ENCODE assay signal across 8 cellular contexts in the genomic region with DNA sequence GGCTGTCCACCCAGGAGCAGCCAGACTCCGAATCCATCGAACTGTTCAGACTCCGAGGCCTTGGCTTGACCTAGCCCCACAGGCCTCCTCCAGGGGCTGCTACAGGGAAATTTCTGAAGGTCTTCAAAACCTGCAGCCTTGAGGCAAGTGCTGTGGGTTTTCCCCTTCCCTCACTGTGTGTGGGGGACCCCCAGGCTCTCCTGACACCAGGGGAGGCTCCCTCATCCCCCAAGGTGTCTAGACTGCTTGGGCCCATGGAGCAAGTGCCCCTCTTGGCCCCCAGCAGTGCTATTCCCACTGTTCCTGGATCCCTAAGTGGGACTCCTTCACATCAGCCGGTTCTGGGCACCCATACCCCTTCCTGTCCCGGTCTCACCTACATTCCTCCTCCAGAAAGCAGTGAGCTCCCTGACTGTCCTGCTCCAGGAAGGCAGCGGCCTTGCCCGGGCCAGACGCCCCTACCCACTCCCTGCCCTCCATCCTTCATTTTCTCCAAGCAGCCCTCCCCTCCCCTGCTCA. TPM values are rescaled to one million over a fixed set of nuclear protein-coding genes. Genes with fewer than 3 reads are reported as not detected.
DNase-seq lines count a peak whose midpoint lies in the region; ATAC-seq and TF ChIP-seq lines count a peak whose summit lies in the region.

No MANE protein-coding gene starts in this region.

- peaks cover 17% of the 10 kb centered on the region for H3K4me1 ChIP-seq in foreskin keratinocyte
- H3K4me1 ChIP-seq in gastrocnemius medialis = peaks cover 6 to 8% of the 10 kb centered on the region in 2 donors

- H3K27me3 ChIP-seq in foreskin keratinocyte (no peaks in the 10 kb centered on the region), gastrocnemius medialis (no peaks in the 10 kb centered on the region)

- H3K9me3 ChIP-seq in gastrocnemius medialis = no peaks in the 10 kb centered on the region

- H3K4me3 ChIP-seq in GM12865 (ENCODE audit: low read depth, low read length) (peak overlapping the region; percentile 76), WI38 (ENCODE audit: low read depth, low read length) (peak overlapping the region; percentile 73), gastrocnemius medialis (peak overlapping the region; percentile 64 to 78 (median 71))

- ATAC-seq in foreskin keratinocyte = peak; percentile 20
- peak in 1 of 2 donors; percentile 10 for ATAC-seq in gastrocnemius medialis

- H3K36me3 ChIP-seq in gastrocnemius medialis = no peaks in the 10 kb centered on the region

- H3K27ac ChIP-seq in foreskin keratinocyte (peak overlapping the region; percentile 8), gastrocnemius medialis (peak overlapping the region in 3 of 4 donors; percentile 56 to 73 (median 60))

- in situ Hi-C loops in gastrocnemius medialis (cut with MboI; ENCODE audit: low sequenced_read_pairs in 4 of 4) = loop anchor here in 2 of 4 donors (25.0 kb wide), 2 partner anchors 263 to 288 kb away; partner anchors contain the start of genes C1orf232 (in 1 of the 2), FAM110D (in 1 of the 2), ZNF593 (in 1 of the 2) and ZNF593OS (in 1 of the 2)

- intact Hi-C loops in gastrocnemius medialis (cut with DNase I; ENCODE audit: low total_unique reads) = no loop called here

- DNase-seq in GM12865 (ENCODE audit: low read depth) (no peak), foreskin keratinocyte (no peak), gastrocnemius medialis (no peak), dedifferentiated amniotic fluid mesenchymal stem cell (ENCODE audit: extremely low spot score) (no peak), KG1 (lab: John Stamatoyannopoulos, UW) (no peak), NCI-H748 treated with DMSO at 0.1 percent for 48 hours (lab: John Stamatoyannopoulos, UW) (no peak), globus pallidus (ENCODE audit: low spot score) (no peak)

- TF ChIP-seq POLR2A in gastrocnemius medialis (IDR thresholded peaks at IDR 0.05) = no peak

- no peak for TF ChIP-seq CTCF in GM12865 (IDR thresholded peaks at IDR 0.05; ENCODE audit: insufficient read depth, low read depth, low read length, missing control alignments)
- no peak for TF ChIP-seq CTCF in WI38 (IDR thresholded peaks at IDR 0.05; ENCODE audit: low read depth, low read length)
- TF ChIP-seq CTCF in foreskin keratinocyte (conservative IDR thresholded peaks at IDR 0.05) = no peak
- no peak for TF ChIP-seq CTCF in gastrocnemius medialis (IDR thresholded peaks at IDR 0.05 in 4 of 5, conservative IDR thresholded peaks at IDR 0.05 in 1 of 5)

RNA-seq across cellular contexts. Expression of gene PAQR7, which starts 0.8 kb away (rescaled TPM):
- total RNA-seq in foreskin keratinocyte (13.9 and 14.6 TPM in 2 replicates), gastrocnemius medialis (1 to 10 TPM; 1.4 to 3.7 (median 2.1) TPM)
- 12.1 and 12.2 TPM in 2 replicates for polyA plus RNA-seq in foreskin keratinocyte

RNA-seq across cellular contexts. Expression of gene AUNIP, which starts 15.4 kb away (rescaled TPM):
- 11.5 and 13.8 TPM in 2 replicates for total RNA-seq in foreskin keratinocyte
- 8.1 and 9.7 TPM in 2 replicates for polyA plus RNA-seq in foreskin keratinocyte
- not detected for total RNA-seq in gastrocnemius medialis

RNA-seq across cellular contexts. Expression of gene STMN1, which starts 31.5 kb away (rescaled TPM):
- total RNA-seq in foreskin keratinocyte (313 and 372 TPM in 2 replicates), gastrocnemius medialis (10 to 100 TPM in 2 of 4 donors, 1 to 10 TPM in 2; 4.7 to 20.7 (median 13.7) TPM)
- 515 and 581 TPM in 2 replicates for polyA plus RNA-seq in foreskin keratinocyte

RNA-seq across cellular contexts. Expression of gene MTFR1L, which starts 54.9 kb away (rescaled TPM):
- total RNA-seq in foreskin keratinocyte (24.1 and 25.2 TPM in 2 replicates), gastrocnemius medialis (100 to 1,000 TPM; 123 to 186 (median 170) TPM)
- polyA plus RNA-seq in foreskin keratinocyte = 20.8 and 21.7 TPM in 2 replicates

Comparison
In these comparisons a context has a peak if more than half of its experiments do, and no peak if none do; other contexts are left out.
1. RNA of gene AUNIP, which starts 15.4 kb away (total RNA-seq): 11.5 to 13.8 TPM in foreskin keratinocyte; not detected in gastrocnemius medialis; every median in the first group is over 10 times any median in the second.
2. RNA of gene STMN1, which starts 31.5 kb away (total RNA-seq): 313 to 372 TPM in foreskin keratinocyte; 4.7 to 20.7 TPM in gastrocnemius medialis; every median in the first group is over 10 times any median in the second.
3. Peak in every context shown above with its lines, with median percentiles within 50 percentile points of each other: H3K4me3 ChIP-seq.